In the genomic region with DNA sequence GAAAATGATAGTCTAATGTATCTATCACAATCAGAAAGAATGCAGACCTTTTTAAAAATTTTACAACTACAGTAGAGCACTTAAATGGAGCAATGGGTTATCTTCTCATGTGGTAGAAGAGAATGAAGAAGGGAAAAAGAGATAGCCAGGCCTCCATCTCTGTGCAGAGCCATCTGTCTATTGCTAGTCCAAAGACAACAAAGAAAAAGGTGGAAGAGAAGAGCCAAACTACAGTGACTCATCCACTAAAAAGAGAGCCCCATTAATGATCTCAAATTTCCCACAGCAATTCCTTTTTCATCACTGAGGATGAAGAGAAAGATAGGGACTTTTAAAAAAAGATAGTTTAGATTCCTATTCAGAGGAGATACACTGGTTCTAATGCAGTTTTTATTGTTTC, we compare ENCODE assay signal across 21 cellular contexts.
A peak's percentile ranks its signal among the peaks of the same experiment; 100 is the strongest.
DNase-seq lines count a peak whose midpoint lies in the region; ATAC-seq, FAIRE-seq and TF ChIP-seq lines count a peak whose summit lies in the region.
"Had no signal": no experiment of that assay in that cellular context is flagged by ENCODE, and none has a peak within 500 bp of the region (broad histone marks: within the 10 kb centered on the region; RNA-seq: fewer than 3 reads in every experiment).

No MANE protein-coding gene starts in this region.

- no peak overlapping the region for H3K27ac Mint-ChIP-seq in astrocyte (ENCODE audit: unreplicated experiment)
- H3K27ac Mint-ChIP-seq: CD8-positive, alpha-beta T cell; IgD-negative memory B cell had no signal

- H3K9me3 ChIP-seq in A549 (no peaks in the 10 kb centered on the region), astrocyte (ENCODE audit: insufficient read depth, low read depth, low read length) (no peaks in the 10 kb centered on the region), ovary (no peaks in the 10 kb centered on the region)
- H3K9me3 ChIP-seq: BLaER1, HAP-1 had no signal

- H3K79me2 ChIP-seq in ACC112 (ENCODE audit: control insufficient read depth, insufficient read depth, low read length, unreplicated experiment), result no peaks in the 10 kb centered on the region
- no peaks in the 10 kb centered on the region for H3K79me2 ChIP-seq in astrocyte (ENCODE audit: insufficient read depth, low read length)

- TF ChIP-seq POLR2A in A549 (IDR thresholded peaks at IDR 0.05; ENCODE audit: low read length) (no peak), ovary (IDR thresholded peaks at IDR 0.05) (no peak)

- peaks cover 4% of the 10 kb centered on the region for H3K4me1 Mint-ChIP-seq in astrocyte (ENCODE audit: low read depth, unreplicated experiment)
- H3K4me1 Mint-ChIP-seq: IgD-negative memory B cell had no signal

- CTCF ChIA-PET in A549 (lab: Yijun Ruan, JAX), result no interaction called here

- no peak overlapping the region for H3K4me3 ChIP-seq in A549
- peak overlapping the region; percentile 22; the same call in 1 of the 2 replicates for H3K4me3 ChIP-seq in ACC112 (ENCODE audit: low read depth, low read length)
- no peak overlapping the region for H3K4me3 ChIP-seq in astrocyte (ENCODE audit: insufficient read depth, low read depth, low read length)
- H3K4me3 ChIP-seq in ovary, result no peak overlapping the region
- H3K4me3 ChIP-seq: BLaER1, GM23248, HAP-1 had no signal

- POLR2A ChIA-PET in A549 (lab: Yijun Ruan, JAX), result no interaction called here

- intact Hi-C loops in ovary (cut with DNase I), result no loop called here

- H3K9me3 Mint-ChIP-seq in astrocyte (ENCODE audit: unreplicated experiment), result no peaks in the 10 kb centered on the region
- H3K9me3 Mint-ChIP-seq: CD8-positive, alpha-beta T cell; IgD-negative memory B cell had no signal

- FAIRE-seq in A549 (lab: Jason Lieb, UNC) (peak; percentile 88), astrocyte (lab: Jason Lieb, UNC) (no peak)
- FAIRE-seq: A204.1, G401.6, GM12891, GM19239, HTR-8/SVneo had no signal

- no peak overlapping the region for H3K4me2 ChIP-seq in A549
- H3K4me2 ChIP-seq in astrocyte (ENCODE audit: low read length), result no peak overlapping the region
- H3K4me2 ChIP-seq: BLaER1 had no signal

- H3K36me3 ChIP-seq in ACC112 (ENCODE audit: insufficient read depth, low read length), result no peaks in the 10 kb centered on the region
- no peaks in the 10 kb centered on the region for H3K36me3 ChIP-seq in astrocyte (ENCODE audit: insufficient read depth, low read length)
- no peaks in the 10 kb centered on the region for H3K36me3 ChIP-seq in ovary
- H3K36me3 ChIP-seq: BLaER1, HAP-1 had no signal

- H3K9ac ChIP-seq in astrocyte (ENCODE audit: low read length), result no peak overlapping the region
- H3K9ac ChIP-seq: BLaER1, GM23248 had no signal

- H2AFZ ChIP-seq in ACC112 (ENCODE audit: low read length, unreplicated experiment) (peak overlapping the region; percentile 85), astrocyte (ENCODE audit: low read depth, low read length) (no peak overlapping the region)
- H2AFZ ChIP-seq: GM23248 had no signal

- H3K27me3 ChIP-seq in ACC112 (ENCODE audit: insufficient read depth, low read length) (no peaks in the 10 kb centered on the region), astrocyte (ENCODE audit: insufficient read depth, low read length) (no peaks in the 10 kb centered on the region), ovary (no peaks in the 10 kb centered on the region)
- H3K27me3 ChIP-seq: BLaER1 had no signal

- H3K4me3 Mint-ChIP-seq in astrocyte (ENCODE audit: unreplicated experiment), result no peak overlapping the region
- H3K4me3 Mint-ChIP-seq: CD8-positive, alpha-beta T cell; IgD-negative memory B cell had no signal

- no peaks in the 10 kb centered on the region for H3K27me3 Mint-ChIP-seq in astrocyte (ENCODE audit: low read depth, unreplicated experiment)
- H3K27me3 Mint-ChIP-seq: IgD-negative memory B cell had no signal

- TF ChIP-seq CTCF in A549 (IDR thresholded peaks at IDR 0.05) (no peak), astrocyte (IDR thresholded peaks at IDR 0.05; ENCODE audit: insufficient read depth, low read depth, low read length) (no peak), ovary (IDR thresholded peaks at IDR 0.05) (no peak)

- H3K27ac ChIP-seq in A549 (no peak overlapping the region), ACC112 (ENCODE audit: low read depth, low read length) (no peak overlapping the region), astrocyte (ENCODE audit: low read depth, low read length) (no peak overlapping the region), ovary (no peak overlapping the region)
- H3K27ac ChIP-seq: BLaER1, GM23248, HL-60 had no signal

- no peak for DNase-seq in A549 (ENCODE audit: low read depth in 1 of 2, low spot score in 1 of 2)
- peak; percentile 54 for DNase-seq in NCI-H446 treated with DMSO at 0.1 percent for 48 hours (lab: John Stamatoyannopoulos, UW)
- DNase-seq in astrocyte (ENCODE audit: low read depth), result peak; percentile 3
- DNase-seq in ovary, result no peak
- DNase-seq in NCI-H1105 (lab: John Stamatoyannopoulos, UW), result no peak
- DNase-seq in NCI-H2196 treated with DMSO at 0.1 percent for 48 hours (lab: John Stamatoyannopoulos, UW; ENCODE audit: unreplicated experiment), result no peak
- DNase-seq: Calu3; CD8-positive, alpha-beta T cell; GM23248; KBM-7 had no signal

- TF ChIP-seq RAD21 in A549 (conservative IDR thresholded peaks at IDR 0.05 in 1 of 2, IDR thresholded peaks at IDR 0.05 in 1 of 2), result no peak

- H4K20me1 ChIP-seq in astrocyte (ENCODE audit: insufficient read depth, low read length), result no peaks in the 10 kb centered on the region
- H4K20me1 ChIP-seq: BLaER1 had no signal

- TF ChIP-seq EP300 in A549 (IDR thresholded peaks at IDR 0.05), result no peak
- no peak for TF ChIP-seq EP300 in ovary (IDR thresholded peaks at IDR 0.05)

- no peaks in the 10 kb centered on the region for H3K4me1 ChIP-seq in A549
- H3K4me1 ChIP-seq in ACC112 (ENCODE audit: control insufficient read depth, insufficient read depth, low read length, unreplicated experiment), result peaks cover 15% of the 10 kb centered on the region
- no peaks in the 10 kb centered on the region for H3K4me1 ChIP-seq in astrocyte (ENCODE audit: insufficient read depth, low read length)
- H3K4me1 ChIP-seq in ovary (ENCODE audit: insufficient read depth), result no peaks in the 10 kb centered on the region
- H3K4me1 ChIP-seq: BLaER1, HAP-1 had no signal

- H3K36me3 Mint-ChIP-seq in astrocyte (ENCODE audit: low read depth, unreplicated experiment), result no peaks in the 10 kb centered on the region
- H3K36me3 Mint-ChIP-seq: CD8-positive, alpha-beta T cell; IgD-negative memory B cell had no signal

- ATAC-seq in A549, result no peak
- ATAC-seq in HG03097 (IDR thresholded peaks at IDR 0.05; ENCODE audit: low FRiP score, unreplicated experiment), result no peak
- ATAC-seq: CD8-positive, alpha-beta T cell had no signal

TF ChIP-seq in A549, 52 proteins besides CTCF, POLR2A, EP300 and RAD21:
- TF ChIP-seq, protein P1, sequence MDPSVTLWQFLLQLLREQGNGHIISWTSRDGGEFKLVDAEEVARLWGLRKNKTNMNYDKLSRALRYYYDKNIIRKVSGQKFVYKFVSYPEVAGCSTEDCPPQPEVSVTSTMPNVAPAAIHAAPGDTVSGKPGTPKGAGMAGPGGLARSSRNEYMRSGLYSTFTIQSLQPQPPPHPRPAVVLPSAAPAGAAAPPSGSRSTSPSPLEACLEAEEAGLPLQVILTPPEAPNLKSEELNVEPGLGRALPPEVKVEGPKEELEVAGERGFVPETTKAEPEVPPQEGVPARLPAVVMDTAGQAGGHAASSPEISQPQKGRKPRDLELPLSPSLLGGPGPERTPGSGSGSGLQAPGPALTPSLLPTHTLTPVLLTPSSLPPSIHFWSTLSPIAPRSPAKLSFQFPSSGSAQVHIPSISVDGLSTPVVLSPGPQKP (IDR thresholded peaks at IDR 0.05; ENCODE audit: low read depth, low read length), result no peak
- TF ChIP-seq HOXB13 (CRISPR knock-in tag; IDR thresholded peaks at IDR 0.05; ENCODE audit: low read depth) (no peak), POLR2AphosphoS2 (conservative IDR thresholded peaks at IDR 0.05; ENCODE audit: low read length) (no peak), CBX2 (IDR thresholded peaks at IDR 0.05; ENCODE audit: borderline replicate concordance, low read depth) (no peak), RCOR1 (IDR thresholded peaks at IDR 0.05; ENCODE audit: low read depth, low read length) (no peak), MAFK (IDR thresholded peaks at IDR 0.05; ENCODE audit: partially characterized antibody) (no peak)

Comparison
In these comparisons a context has a peak if more than half of its experiments do, and no peak if none do; other contexts are left out.
1. DNase-seq: peak in NCI-H446 treated with DMSO at 0.1 percent for 48 hours (single experiment) and astrocyte (single experiment); none in A549 (0 of 2), ovary (0 of 5), NCI-H1105 (single experiment) and NCI-H2196 treated with DMSO at 0.1 percent for 48 hours (single experiment).